Comparison of ENCODE assay signal across 22 cellular contexts in genomic region chr17:55319933-55320593, GRCh38.
"Had no signal": no experiment of that assay in that cellular context is flagged by ENCODE, and none has a peak within 500 bp of the region (broad histone marks: within the 10 kb centered on the region; RNA-seq: fewer than 3 reads in every experiment).

No MANE protein-coding gene starts in this region.

- ATAC-seq: mucosa of descending colon; sciatic nerve; stimulated activated naive B cell treated with anti-CD40 and anti-IgM and Interleukin-4, amounts not matched to agents 10 μg/mL and 1 μg/mL and 100 μg/mL, for 72 hours had no signal

- H3K4me3 ChIP-seq: heart left ventricle, mucosa of descending colon, neural progenitor cell, tibial nerve had no signal

- H3K27ac Mint-ChIP-seq: memory B cell; naive B cell; neural progenitor cell; stimulated activated naive B cell treated with anti-CD40 and anti-IgM and Interleukin-4, amounts not matched to agents 10 μg/mL and 1 μg/mL and 100 μg/mL, for 72 hours; T-helper 1 cell treated with Interleukin-12 subunit alpha and Interleukin-12 subunit beta and Interleukin-4 antibody, amounts not matched to agents 30 μg/mL and 1 μg/mL, for 36 hours had no signal

- H3K9me3 ChIP-seq: heart left ventricle, mucosa of descending colon, tibial nerve had no signal

- H3K9me3 Mint-ChIP-seq: memory B cell; naive B cell; neural progenitor cell; stimulated activated naive B cell treated with anti-CD40 and anti-IgM and Interleukin-4, amounts not matched to agents 10 μg/mL and 1 μg/mL and 100 μg/mL, for 72 hours; T-helper 1 cell treated with Interleukin-12 subunit alpha and Interleukin-12 subunit beta and Interleukin-4 antibody, amounts not matched to agents 30 μg/mL and 1 μg/mL, for 36 hours had no signal

- FAIRE-seq: urothelium cell line had no signal

- H3K27me3 ChIP-seq: heart left ventricle, neural progenitor cell, tibial nerve had no signal

- H3K9ac ChIP-seq: neural progenitor cell had no signal

- H3K4me3 Mint-ChIP-seq: memory B cell; naive B cell; neural progenitor cell; stimulated activated naive B cell treated with anti-CD40 and anti-IgM and Interleukin-4, amounts not matched to agents 10 μg/mL and 1 μg/mL and 100 μg/mL, for 72 hours; T-helper 1 cell treated with Interleukin-12 subunit alpha and Interleukin-12 subunit beta and Interleukin-4 antibody, amounts not matched to agents 30 μg/mL and 1 μg/mL, for 36 hours had no signal

- H3K36me3 Mint-ChIP-seq: memory B cell; naive B cell; neural progenitor cell; stimulated activated naive B cell treated with anti-CD40 and anti-IgM and Interleukin-4, amounts not matched to agents 10 μg/mL and 1 μg/mL and 100 μg/mL, for 72 hours had no signal

- H3K4me1 Mint-ChIP-seq: memory B cell; naive B cell; neural progenitor cell; stimulated activated naive B cell treated with anti-CD40 and anti-IgM and Interleukin-4, amounts not matched to agents 10 μg/mL and 1 μg/mL and 100 μg/mL, for 72 hours had no signal

- H3K4me1 ChIP-seq: neural progenitor cell, tibial nerve had no signal

- H3K36me3 ChIP-seq: neural progenitor cell had no signal

- H3K27ac ChIP-seq: heart left ventricle, neural progenitor cell, tibial nerve, VCaP had no signal

- DNase-seq: activated CD4-positive, alpha-beta T cell treated with anti-CD3 and anti-CD28 coated beads, Interleukin-2, amount 50 U/mL, for 1 hour; activated CD4-positive, CD25-positive, alpha-beta regulatory T cell treated with anti-CD3 and anti-CD28 coated beads, Interleukin-2, amount 50 U/mL, for 72 hours; activated CD8-positive, alpha-beta memory T cell treated with anti-CD3 and anti-CD28 coated beads, Interleukin-2, amount 50 U/mL, for 4 hours; activated effector memory CD4-positive, alpha-beta T cell treated with anti-CD3 and anti-CD28 coated beads, Interleukin-2, amount 50 U/mL, for 16 hours; activated naive CD4-positive, alpha-beta T cell treated with anti-CD3 and anti-CD28 coated beads, Interleukin-2, amount 50 U/mL, for 16 hours; activated T-cell treated with anti-CD3 and anti-CD28 coated beads, Interleukin-2, amount 50 U/mL, for 48 hours; effector CD4-positive, alpha-beta T cell; foreskin melanocyte; heart left ventricle; kidney glomerular epithelial cell; left ventricle myocardium superior; mucosa of descending colon; naive B cell; stimulated activated CD4-positive, alpha-beta T cell treated with anti-CD3 and anti-CD28 coated beads, Interleukin-4, amount 100 ng/mL, for 4 hours; stimulated activated naive B cell treated with anti-CD40 and anti-IgM and Interleukin-4, amounts not matched to agents 10 μg/mL and 1 μg/mL and 100 μg/mL, for 72 hours had no signal
